ENCODE assay signal across 21 cellular contexts in the genomic region with DNA sequence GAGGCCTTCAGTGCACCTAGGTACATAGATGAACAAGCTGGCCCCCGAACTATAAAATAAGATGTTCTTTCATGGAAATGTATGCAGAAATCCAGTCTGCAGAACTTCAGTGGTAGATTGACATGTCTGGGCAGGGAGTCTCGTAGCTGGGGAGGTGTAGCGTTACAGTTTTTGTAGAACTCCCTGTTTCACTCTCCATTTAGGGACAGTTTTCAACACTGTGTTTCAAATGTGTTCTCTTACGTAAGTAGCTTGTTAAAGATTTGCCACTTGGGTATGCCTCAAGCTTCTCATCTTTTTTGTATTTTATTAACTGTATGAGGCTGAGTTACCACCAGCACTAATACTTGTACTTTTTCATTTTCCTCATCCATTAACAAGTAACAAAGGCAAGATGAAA.
"Had no signal": no experiment of that assay in that cellular context is flagged by ENCODE, and none has a peak within 500 bp of the region (broad histone marks: within the 10 kb centered on the region; RNA-seq: fewer than 3 reads in every experiment).

No MANE protein-coding gene starts in this region.

- H3K4me1 Mint-ChIP-seq: stimulated activated naive B cell treated with anti-CD40 and anti-IgM and Interleukin-4, amounts not matched to agents 10 μg/mL and 1 μg/mL and 100 μg/mL, for 72 hours had no signal

- DNase-seq: activated CD4-positive, alpha-beta T cell treated with anti-CD3 and anti-CD28 coated beads, Interleukin-2, amount 10 ng/mL, durations not matched to agents 7 days and 5 days; activated CD8-positive, alpha-beta memory T cell treated with anti-CD3 and anti-CD28 coated beads, Interleukin-2, amount 50 U/mL, for 48 hours; activated effector memory CD4-positive, alpha-beta T cell treated with anti-CD3 and anti-CD28 coated beads, Interleukin-2, amount 50 U/mL, for 16 hours; activated naive CD4-positive, alpha-beta T cell treated with anti-CD3 and anti-CD28 coated beads, Interleukin-2, amount 50 U/mL, for 16 hours; activated T-cell treated with anti-CD3 and anti-CD28 coated beads, Interleukin-2, amount 50 U/mL, for 48 hours; body of pancreas; erythroblast; foreskin fibroblast; immature natural killer cell; kidney glomerular epithelial cell; naive B cell; sigmoid colon; stimulated activated CD4-positive, alpha-beta T cell treated with anti-CD3 and anti-CD28 coated beads, Interleukin-15, amount 100 ng/mL, for 24 hours; stimulated activated naive B cell treated with anti-CD40 and anti-IgM and Interleukin-4, amounts not matched to agents 10 μg/mL and 1 μg/mL and 100 μg/mL, for 72 hours; testis; upper lobe of left lung had no signal

- H3K9me3 Mint-ChIP-seq: activated CD4-positive, alpha-beta T cell treated with anti-CD3 and anti-CD28 coated beads, Interleukin-2, amount 10 ng/mL, durations not matched to agents 7 days and 5 days; immature natural killer cell; naive B cell; stimulated activated naive B cell treated with anti-CD40 and anti-IgM and Interleukin-4, amounts not matched to agents 10 μg/mL and 1 μg/mL and 100 μg/mL, for 72 hours had no signal

- H3K4me1 ChIP-seq: body of pancreas, left lung, testis, upper lobe of left lung had no signal

- H3K27ac Mint-ChIP-seq: immature natural killer cell; stimulated activated naive B cell treated with anti-CD40 and anti-IgM and Interleukin-4, amounts not matched to agents 10 μg/mL and 1 μg/mL and 100 μg/mL, for 72 hours had no signal

- H3K27ac ChIP-seq: body of pancreas, hepatocyte, left lung, sigmoid colon, testis, upper lobe of left lung had no signal

- H3K27me3 Mint-ChIP-seq: activated CD4-positive, alpha-beta T cell treated with anti-CD3 and anti-CD28 coated beads, Interleukin-2, amount 10 ng/mL, durations not matched to agents 7 days and 5 days; naive B cell; stimulated activated naive B cell treated with anti-CD40 and anti-IgM and Interleukin-4, amounts not matched to agents 10 μg/mL and 1 μg/mL and 100 μg/mL, for 72 hours had no signal

- H3K9me3 ChIP-seq: body of pancreas, left lung, sigmoid colon, testis, upper lobe of left lung had no signal

- ATAC-seq: activated CD4-positive, CD25-positive, alpha-beta regulatory T cell treated with anti-CD3 and anti-CD28 coated beads, Interleukin-2, amount 50 U/mL, for 24 hours; body of pancreas; left lung; stimulated activated naive B cell treated with anti-CD40 and anti-IgM and Interleukin-4, amounts not matched to agents 10 μg/mL and 1 μg/mL and 100 μg/mL, for 72 hours had no signal

- H3K4me3 ChIP-seq: body of pancreas, hepatocyte, left lung, lung, sigmoid colon, smooth muscle cell, testis, upper lobe of left lung had no signal

- H3K4me3 Mint-ChIP-seq: activated CD4-positive, alpha-beta T cell treated with anti-CD3 and anti-CD28 coated beads, Interleukin-2, amount 10 ng/mL, durations not matched to agents 7 days and 5 days; immature natural killer cell; stimulated activated naive B cell treated with anti-CD40 and anti-IgM and Interleukin-4, amounts not matched to agents 10 μg/mL and 1 μg/mL and 100 μg/mL, for 72 hours had no signal

- H3K27me3 ChIP-seq: body of pancreas, hepatocyte, left lung, sigmoid colon, testis, upper lobe of left lung had no signal
